ENCODE assay signal across 1 cellular context in genomic region chr6:117481278-117481925, GRCh38.
TF ChIP-seq lines count a peak whose summit lies in the region.

No MANE protein-coding gene starts in this region.

TF ChIP-seq in HepG2, 621 proteins besides CTCF, POLR2A, EP300 and RAD21 (continued from another document and continues in another):
- TF ChIP-seq, protein P1, sequence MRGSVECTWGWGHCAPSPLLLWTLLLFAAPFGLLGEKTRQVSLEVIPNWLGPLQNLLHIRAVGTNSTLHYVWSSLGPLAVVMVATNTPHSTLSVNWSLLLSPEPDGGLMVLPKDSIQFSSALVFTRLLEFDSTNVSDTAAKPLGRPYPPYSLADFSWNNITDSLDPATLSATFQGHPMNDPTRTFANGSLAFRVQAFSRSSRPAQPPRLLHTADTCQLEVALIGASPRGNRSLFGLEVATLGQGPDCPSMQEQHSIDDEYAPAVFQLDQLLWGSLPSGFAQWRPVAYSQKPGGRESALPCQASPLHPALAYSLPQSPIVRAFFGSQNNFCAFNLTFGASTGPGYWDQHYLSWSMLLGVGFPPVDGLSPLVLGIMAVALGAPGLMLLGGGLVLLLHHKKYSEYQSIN (CRISPR knock-in tag; IDR thresholded peaks at IDR 0.05; ENCODE audit: borderline replicate concordance): no peak
- TF ChIP-seq TEAD3 (CRISPR knock-in tag; optimal IDR thresholded peaks at IDR 0.05; ENCODE audit: borderline replicate concordance) (peak; percentile 66), CREB3 (CRISPR knock-in tag; IDR thresholded peaks at IDR 0.05) (no peak), ZNF674 (CRISPR knock-in tag; IDR thresholded peaks at IDR 0.05; ENCODE audit: low read depth) (no peak), ZNF274 (CRISPR knock-in tag; IDR thresholded peaks at IDR 0.05) (peak; percentile 88), MAFK (conservative IDR thresholded peaks at IDR 0.05 in 1 of 2, IDR thresholded peaks at IDR 0.05 in 1 of 2; ENCODE audit: low read length in 2 of 2) (no peak), RARA (CRISPR knock-in tag; IDR thresholded peaks at IDR 0.05) (peak; percentile 74), MLXIP (CRISPR knock-in tag; IDR thresholded peaks at IDR 0.05; ENCODE audit: borderline replicate concordance) (no peak; the same call in 1 of the 2 replicates), YEATS4 (CRISPR knock-in tag; IDR thresholded peaks at IDR 0.05; ENCODE audit: borderline replicate concordance) (peak; percentile 76; the same call in 1 of the 2 replicates), NBN (conservative IDR thresholded peaks at IDR 0.05) (no peak), TBX3 (IDR thresholded peaks at IDR 0.05; ENCODE audit: borderline replicate concordance) (no peak), ZNF740 (CRISPR knock-in tag; IDR thresholded peaks at IDR 0.05) (no peak; the same call in 1 of the 2 replicates), ZNF407 (CRISPR knock-in tag; IDR thresholded peaks at IDR 0.05; ENCODE audit: not compliant biosample characterization) (no peak), ATF5 (CRISPR knock-in tag; IDR thresholded peaks at IDR 0.05; ENCODE audit: low read depth) (no peak), TGIF2 (CRISPR knock-in tag; IDR thresholded peaks at IDR 0.05) (peak; percentile 70; the same call in 1 of the 2 replicates), ZBTB38 (CRISPR knock-in tag; IDR thresholded peaks at IDR 0.05) (peak; percentile 71; the same call in 1 of the 2 replicates), SPEN (CRISPR knock-in tag; IDR thresholded peaks at IDR 0.05; ENCODE audit: low read depth) (peak; percentile 17; the same call in 1 of the 2 replicates), GFI1 (CRISPR knock-in tag; IDR thresholded peaks at IDR 0.05; ENCODE audit: borderline replicate concordance) (peak; percentile 48; the same call in 1 of the 2 replicates), NCOA2 (CRISPR knock-in tag; IDR thresholded peaks at IDR 0.05) (peak; percentile 86), HNRNPK (IDR thresholded peaks at IDR 0.05; ENCODE audit: low read depth, low read length, poor library complexity, severe bottlenecking) (no peak)
- TF ChIP-seq, protein P2, sequence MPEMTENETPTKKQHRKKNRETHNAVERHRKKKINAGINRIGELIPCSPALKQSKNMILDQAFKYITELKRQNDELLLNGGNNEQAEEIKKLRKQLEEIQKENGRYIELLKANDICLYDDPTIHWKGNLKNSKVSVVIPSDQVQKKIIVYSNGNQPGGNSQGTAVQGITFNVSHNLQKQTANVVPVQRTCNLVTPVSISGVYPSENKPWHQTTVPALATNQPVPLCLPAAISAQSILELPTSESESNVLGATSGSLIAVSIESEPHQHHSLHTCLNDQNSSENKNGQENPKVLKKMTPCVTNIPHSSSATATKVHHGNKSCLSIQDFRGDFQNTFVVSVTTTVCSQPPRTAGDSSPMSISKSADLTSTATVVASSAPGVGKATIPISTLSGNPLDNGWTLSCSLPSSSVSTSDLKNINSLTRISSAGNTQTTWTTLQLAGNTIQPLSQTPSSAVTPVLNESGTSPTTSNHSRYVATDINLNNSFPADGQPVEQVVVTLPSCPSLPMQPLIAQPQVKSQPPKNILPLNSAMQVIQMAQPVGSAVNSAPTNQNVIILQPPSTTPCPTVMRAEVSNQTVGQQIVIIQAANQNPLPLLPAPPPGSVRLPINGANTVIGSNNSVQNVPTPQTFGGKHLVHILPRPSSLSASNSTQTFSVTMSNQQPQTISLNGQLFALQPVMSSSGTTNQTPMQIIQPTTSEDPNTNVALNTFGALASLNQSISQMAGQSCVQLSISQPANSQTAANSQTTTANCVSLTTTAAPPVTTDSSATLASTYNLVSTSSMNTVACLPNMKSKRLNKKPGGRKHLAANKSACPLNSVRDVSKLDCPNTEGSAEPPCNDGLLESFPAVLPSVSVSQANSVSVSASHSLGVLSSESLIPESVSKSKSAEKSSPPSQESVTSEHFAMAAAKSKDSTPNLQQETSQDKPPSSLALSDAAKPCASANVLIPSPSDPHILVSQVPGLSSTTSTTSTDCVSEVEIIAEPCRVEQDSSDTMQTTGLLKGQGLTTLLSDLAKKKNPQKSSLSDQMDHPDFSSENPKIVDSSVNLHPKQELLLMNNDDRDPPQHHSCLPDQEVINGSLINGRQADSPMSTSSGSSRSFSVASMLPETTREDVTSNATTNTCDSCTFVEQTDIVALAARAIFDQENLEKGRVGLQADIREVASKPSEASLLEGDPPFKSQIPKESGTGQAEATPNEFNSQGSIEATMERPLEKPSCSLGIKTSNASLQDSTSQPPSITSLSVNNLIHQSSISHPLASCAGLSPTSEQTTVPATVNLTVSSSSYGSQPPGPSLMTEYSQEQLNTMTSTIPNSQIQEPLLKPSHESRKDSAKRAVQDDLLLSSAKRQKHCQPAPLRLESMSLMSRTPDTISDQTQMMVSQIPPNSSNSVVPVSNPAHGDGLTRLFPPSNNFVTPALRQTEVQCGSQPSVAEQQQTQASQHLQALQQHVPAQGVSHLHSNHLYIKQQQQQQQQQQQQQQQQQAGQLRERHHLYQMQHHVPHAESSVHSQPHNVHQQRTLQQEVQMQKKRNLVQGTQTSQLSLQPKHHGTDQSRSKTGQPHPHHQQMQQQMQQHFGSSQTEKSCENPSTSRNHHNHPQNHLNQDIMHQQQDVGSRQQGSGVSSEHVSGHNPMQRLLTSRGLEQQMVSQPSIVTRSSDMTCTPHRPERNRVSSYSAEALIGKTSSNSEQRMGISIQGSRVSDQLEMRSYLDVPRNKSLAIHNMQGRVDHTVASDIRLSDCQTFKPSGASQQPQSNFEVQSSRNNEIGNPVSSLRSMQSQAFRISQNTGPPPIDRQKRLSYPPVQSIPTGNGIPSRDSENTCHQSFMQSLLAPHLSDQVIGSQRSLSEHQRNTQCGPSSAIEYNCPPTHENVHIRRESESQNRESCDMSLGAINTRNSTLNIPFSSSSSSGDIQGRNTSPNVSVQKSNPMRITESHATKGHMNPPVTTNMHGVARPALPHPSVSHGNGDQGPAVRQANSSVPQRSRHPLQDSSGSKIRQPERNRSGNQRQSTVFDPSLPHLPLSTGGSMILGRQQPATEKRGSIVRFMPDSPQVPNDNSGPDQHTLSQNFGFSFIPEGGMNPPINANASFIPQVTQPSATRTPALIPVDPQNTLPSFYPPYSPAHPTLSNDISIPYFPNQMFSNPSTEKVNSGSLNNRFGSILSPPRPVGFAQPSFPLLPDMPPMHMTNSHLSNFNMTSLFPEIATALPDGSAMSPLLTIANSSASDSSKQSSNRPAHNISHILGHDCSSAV (CRISPR knock-in tag; IDR thresholded peaks at IDR 0.05; ENCODE audit: borderline replicate concordance): no peak
- TF ChIP-seq, protein P3, sequence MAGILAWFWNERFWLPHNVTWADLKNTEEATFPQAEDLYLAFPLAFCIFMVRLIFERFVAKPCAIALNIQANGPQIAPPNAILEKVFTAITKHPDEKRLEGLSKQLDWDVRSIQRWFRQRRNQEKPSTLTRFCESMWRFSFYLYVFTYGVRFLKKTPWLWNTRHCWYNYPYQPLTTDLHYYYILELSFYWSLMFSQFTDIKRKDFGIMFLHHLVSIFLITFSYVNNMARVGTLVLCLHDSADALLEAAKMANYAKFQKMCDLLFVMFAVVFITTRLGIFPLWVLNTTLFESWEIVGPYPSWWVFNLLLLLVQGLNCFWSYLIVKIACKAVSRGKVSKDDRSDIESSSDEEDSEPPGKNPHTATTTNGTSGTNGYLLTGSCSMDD (CRISPR knock-in tag; IDR thresholded peaks at IDR 0.05): no peak
- TF ChIP-seq, protein P4, sequence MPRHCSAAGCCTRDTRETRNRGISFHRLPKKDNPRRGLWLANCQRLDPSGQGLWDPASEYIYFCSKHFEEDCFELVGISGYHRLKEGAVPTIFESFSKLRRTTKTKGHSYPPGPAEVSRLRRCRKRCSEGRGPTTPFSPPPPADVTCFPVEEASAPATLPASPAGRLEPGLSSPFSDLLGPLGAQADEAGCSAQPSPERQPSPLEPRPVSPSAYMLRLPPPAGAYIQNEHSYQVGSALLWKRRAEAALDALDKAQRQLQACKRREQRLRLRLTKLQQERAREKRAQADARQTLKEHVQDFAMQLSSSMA (CRISPR knock-in tag; IDR thresholded peaks at IDR 0.05): no peak
- TF ChIP-seq, protein P5, sequence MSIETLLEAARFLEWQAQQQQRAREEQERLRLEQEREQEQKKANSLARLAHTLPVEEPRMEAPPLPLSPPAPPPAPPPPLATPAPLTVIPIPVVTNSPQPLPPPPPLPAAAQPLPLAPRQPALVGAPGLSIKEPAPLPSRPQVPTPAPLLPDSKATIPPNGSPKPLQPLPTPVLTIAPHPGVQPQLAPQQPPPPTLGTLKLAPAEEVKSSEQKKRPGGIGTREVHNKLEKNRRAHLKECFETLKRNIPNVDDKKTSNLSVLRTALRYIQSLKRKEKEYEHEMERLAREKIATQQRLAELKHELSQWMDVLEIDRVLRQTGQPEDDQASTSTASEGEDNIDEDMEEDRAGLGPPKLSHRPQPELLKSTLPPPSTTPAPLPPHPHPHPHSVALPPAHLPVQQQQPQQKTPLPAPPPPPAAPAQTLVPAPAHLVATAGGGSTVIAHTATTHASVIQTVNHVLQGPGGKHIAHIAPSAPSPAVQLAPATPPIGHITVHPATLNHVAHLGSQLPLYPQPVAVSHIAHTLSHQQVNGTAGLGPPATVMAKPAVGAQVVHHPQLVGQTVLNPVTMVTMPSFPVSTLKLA (IDR thresholded peaks at IDR 0.05): no peak; the same call in 1 of the 2 replicates
